Comparison of ENCODE assay signal across 33 cellular contexts in genomic region chr11:59967677-59968394, GRCh38. TPM values are rescaled to one million over a fixed set of nuclear protein-coding genes. Genes with fewer than 3 reads are reported as not detected.
"Had no signal": no experiment of that assay in that cellular context is flagged by ENCODE, and none has a peak within 500 bp of the region (broad histone marks: within the 10 kb centered on the region; RNA-seq: fewer than 3 reads in every experiment).

No MANE protein-coding gene starts in this region.

- H3K36me3 ChIP-seq: brain microvascular endothelial cell, esophagus muscularis mucosa, gastrocnemius medialis, heart left ventricle had no signal

- H3K4me3 ChIP-seq: coronary artery, dorsolateral prefrontal cortex, esophagus muscularis mucosa, gastrocnemius medialis, heart left ventricle had no signal

- H3K27me3 ChIP-seq: brain microvascular endothelial cell, dorsolateral prefrontal cortex, esophagus muscularis mucosa, foreskin keratinocyte, gastrocnemius medialis, heart left ventricle had no signal

- FAIRE-seq: astrocyte, bronchial epithelial cell, TTC549 had no signal

- H3K9me3 ChIP-seq: esophagus muscularis mucosa, gastrocnemius medialis, heart left ventricle had no signal

- H3K27ac ChIP-seq: brain microvascular endothelial cell, coronary artery, dorsolateral prefrontal cortex, esophagus muscularis mucosa, foreskin keratinocyte, gastrocnemius medialis, heart left ventricle, VCaP had no signal

- H3K4me1 ChIP-seq: esophagus muscularis mucosa, foreskin keratinocyte, gastrocnemius medialis had no signal

- DNase-seq: activated B cell treated with CpG ODN at 0.5 μM for 24 hours; activated CD4-positive, alpha-beta memory T cell treated with anti-CD3 and anti-CD28 coated beads for 36 hours; activated CD4-positive, alpha-beta T cell treated with anti-CD3 and anti-CD28 coated beads, Interleukin-2, amount 10 ng/mL, durations not matched to agents 24 days and 14 days; activated CD8-positive, alpha-beta memory T cell treated with anti-CD3 and anti-CD28 coated beads, Interleukin-2, amount 50 U/mL, for 48 hours; activated gamma-delta T cell; activated naive CD4-positive, alpha-beta T cell; activated naive CD4-positive, alpha-beta T cell treated with anti-CD3 and anti-CD28 coated beads, Interleukin-2, amount 10 ng/mL, durations not matched to agents 7 days and 5 days; activated T-cell treated with anti-CD3 and anti-CD28 coated beads for 4 hours; activated T-cell treated with anti-CD3 and anti-CD28 coated beads, Interleukin-2, amount 50 U/mL, for 24 hours; activated T-cell treated with anti-CD3 and anti-CD28 coated beads, Interleukin-2, amount 50 U/mL, for 72 hours; amniotic stem cell; anterior cingulate cortex; brain microvascular endothelial cell; dorsolateral prefrontal cortex; effector memory CD4-positive, alpha-beta T cell; endodermal cell; foreskin keratinocyte; gastrocnemius medialis; glutamatergic neuron; heart left ventricle; T-helper 2 cell had no signal

- ATAC-seq: activated CD4-positive, CD25-positive, alpha-beta regulatory T cell treated with anti-CD3 and anti-CD28 coated beads, Interleukin-2, amount 50 U/mL, for 24 hours; activated T-cell treated with anti-CD3 and anti-CD28 coated beads, Interleukin-2, amount 50 U/mL, for 72 hours; foreskin keratinocyte; gastrocnemius medialis; heart left ventricle had no signal

RNA-seq across cellular contexts. Expression of gene OOSP4A, which starts 4.0 kb away (rescaled TPM):
- total RNA-seq: activated B cell treated with CpG ODN at 0.5 μM for 24 hours; activated CD4-positive, alpha-beta memory T cell treated with anti-CD3 and anti-CD28 coated beads for 36 hours; activated CD4-positive, alpha-beta T cell treated with anti-CD3 and anti-CD28 coated beads, Interleukin-2, amount 10 ng/mL, durations not matched to agents 24 days and 14 days; activated T-cell treated with anti-CD3 and anti-CD28 coated beads, Interleukin-2, amount 50 U/mL, for 72 hours; astrocyte; bronchial epithelial cell; cardiac septum; cerebellum; endodermal cell; epithelial cell of proximal tubule; esophagus muscularis mucosa; foreskin keratinocyte; gastrocnemius medialis; heart left ventricle; T-helper 1 cell treated with Interleukin-12 subunit alpha and Interleukin-12 subunit beta and Interleukin-4 antibody, amounts not matched to agents 30 ng/mL and 1 ng/mL, for 36 hours had no signal
- polyA plus RNA-seq: adipose tissue, foreskin keratinocyte, heart left ventricle had no signal

RNA-seq across cellular contexts. Expression of gene OOSP1, which starts 29.6 kb away (rescaled TPM):
- total RNA-seq: activated B cell treated with CpG ODN at 0.5 μM for 24 hours; activated CD4-positive, alpha-beta memory T cell treated with anti-CD3 and anti-CD28 coated beads for 36 hours; activated CD4-positive, alpha-beta T cell treated with anti-CD3 and anti-CD28 coated beads, Interleukin-2, amount 10 ng/mL, durations not matched to agents 24 days and 14 days; activated T-cell treated with anti-CD3 and anti-CD28 coated beads, Interleukin-2, amount 50 U/mL, for 72 hours; astrocyte; bronchial epithelial cell; cardiac septum; cerebellum; endodermal cell; epithelial cell of proximal tubule; esophagus muscularis mucosa; foreskin keratinocyte; gastrocnemius medialis; T-helper 1 cell treated with Interleukin-12 subunit alpha and Interleukin-12 subunit beta and Interleukin-4 antibody, amounts not matched to agents 30 ng/mL and 1 ng/mL, for 36 hours had no signal
- polyA plus RNA-seq: adipose tissue, foreskin keratinocyte, heart left ventricle had no signal

RNA-seq across cellular contexts. Expression of gene OOSP4B, which starts 49.1 kb away (rescaled TPM):
- total RNA-seq: activated B cell treated with CpG ODN at 0.5 μM for 24 hours; activated CD4-positive, alpha-beta memory T cell treated with anti-CD3 and anti-CD28 coated beads for 36 hours; activated CD4-positive, alpha-beta T cell treated with anti-CD3 and anti-CD28 coated beads, Interleukin-2, amount 10 ng/mL, durations not matched to agents 24 days and 14 days; activated T-cell treated with anti-CD3 and anti-CD28 coated beads, Interleukin-2, amount 50 U/mL, for 72 hours; astrocyte; bronchial epithelial cell; cardiac septum; cerebellum; endodermal cell; epithelial cell of proximal tubule; esophagus muscularis mucosa; foreskin keratinocyte; gastrocnemius medialis; heart left ventricle; T-helper 1 cell treated with Interleukin-12 subunit alpha and Interleukin-12 subunit beta and Interleukin-4 antibody, amounts not matched to agents 30 ng/mL and 1 ng/mL, for 36 hours had no signal
- polyA plus RNA-seq: adipose tissue, foreskin keratinocyte, heart left ventricle had no signal
